ENCODE assay signal across 11 cellular contexts in the genomic region with DNA sequence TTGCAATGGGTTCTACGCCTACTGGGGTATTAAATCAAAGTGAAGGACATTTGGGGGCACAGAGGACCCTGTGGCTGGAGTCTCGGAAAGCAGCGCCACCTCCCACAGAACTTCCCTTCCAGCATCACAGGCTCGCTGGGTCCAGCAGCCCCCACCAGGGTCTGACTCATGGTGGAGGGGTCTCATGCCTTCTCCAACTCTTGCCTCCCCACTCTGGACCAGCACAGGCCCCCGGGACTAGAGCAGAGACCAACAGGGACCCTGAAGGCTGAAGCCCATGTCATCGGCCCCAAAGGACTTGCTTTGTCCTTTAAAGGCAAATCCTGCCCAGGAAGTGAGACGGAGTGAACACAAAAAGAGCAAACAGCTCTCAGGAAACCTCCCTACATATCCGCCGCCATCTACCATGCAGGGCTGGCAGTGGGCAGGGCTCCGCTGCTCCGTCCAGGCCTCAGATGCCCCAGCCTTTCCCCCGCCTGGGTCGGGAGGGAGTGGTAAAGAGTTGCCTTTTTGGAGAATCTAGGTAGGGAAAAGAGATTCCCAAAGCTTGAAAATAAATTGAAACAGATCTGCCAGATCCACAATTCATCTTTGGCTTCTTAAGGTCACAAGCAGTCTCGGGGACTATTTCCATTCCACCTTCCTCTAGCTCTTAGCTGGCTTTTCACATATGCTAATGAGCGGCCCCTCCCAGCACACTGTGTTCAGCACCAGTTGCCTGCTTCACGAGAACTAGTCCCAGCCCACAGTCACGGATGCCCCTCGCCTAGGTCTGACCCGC. TPM values are rescaled to one million over a fixed set of nuclear protein-coding genes. Genes with fewer than 3 reads are reported as not detected.
DNase-seq lines count a peak whose midpoint lies in the region; ATAC-seq, FAIRE-seq and TF ChIP-seq lines count a peak whose summit lies in the region.
"Had no signal": no experiment of that assay in that cellular context is flagged by ENCODE, and none has a peak within 500 bp of the region (broad histone marks: within the 10 kb centered on the region; RNA-seq: fewer than 3 reads in every experiment).

No MANE protein-coding gene starts in this region.

- no peak for TF ChIP-seq CTCF in A549 (IDR thresholded peaks at IDR 0.05)
- no peak for TF ChIP-seq CTCF in mesothelial cell of epicardium (IDR thresholded peaks at IDR 0.05; ENCODE audit: unreplicated experiment)

- no peak for TF ChIP-seq POLR2A in A549 (IDR thresholded peaks at IDR 0.05; ENCODE audit: low read length)

- peak overlapping the region; percentile 80 for H3K4me3 Mint-ChIP-seq in mesothelial cell of epicardium

- no peak for DNase-seq in A549 (ENCODE audit: low read depth in 1 of 2, low spot score in 1 of 2)
- peak in 1 of 61 donors; percentile 66 for DNase-seq in caudate nucleus (lab: John Stamatoyannopoulos, UW)
- no peak for DNase-seq in mesothelial cell of epicardium (ENCODE audit: low spot score in 2 of 2, unreplicated experiment in 2 of 2)
- DNase-seq in hepatic stellate cell (ENCODE audit: low spot score) = no peak
- no peak for DNase-seq in middle frontal gyrus (ENCODE audit: extremely low spot score, low spot score)
- DNase-seq: DND-41 had no signal

- peaks cover 45% of the 10 kb centered on the region for H3K4me1 Mint-ChIP-seq in mesothelial cell of epicardium

- H3K9me3 Mint-ChIP-seq in mesothelial cell of epicardium = no peaks in the 10 kb centered on the region
- H3K9me3 Mint-ChIP-seq: T-helper 1 cell treated with Interleukin-12 subunit alpha and Interleukin-12 subunit beta and Interleukin-4 antibody, amounts not matched to agents 30 μg/mL and 1 μg/mL, for 36 hours had no signal

- H3K36me3 Mint-ChIP-seq in mesothelial cell of epicardium = no peaks in the 10 kb centered on the region

- peak overlapping the region; percentile 92 for H3K27ac Mint-ChIP-seq in mesothelial cell of epicardium
- H3K27ac Mint-ChIP-seq: T-helper 1 cell treated with Interleukin-12 subunit alpha and Interleukin-12 subunit beta and Interleukin-4 antibody, amounts not matched to agents 30 μg/mL and 1 μg/mL, for 36 hours had no signal

- no peaks in the 10 kb centered on the region for H3K9me3 ChIP-seq in A549

- peaks cover 4% of the 10 kb centered on the region for H3K27me3 Mint-ChIP-seq in mesothelial cell of epicardium (ENCODE audit: low read depth)

- ATAC-seq in A549 (peak; percentile 6 to 37), HG02642 (IDR thresholded peaks at IDR 0.05; ENCODE audit: poor library complexity, unreplicated experiment) (peak; percentile 8), HG02938 (IDR thresholded peaks at IDR 0.05; ENCODE audit: unreplicated experiment) (no peak), GM21717 (IDR thresholded peaks at IDR 0.05; ENCODE audit: unreplicated experiment) (no peak)

- H3K27ac ChIP-seq in A549 (peak overlapping the region; percentile 95 to 99), caudate nucleus (ENCODE audit: low read depth, low read length) (peak overlapping the region; percentile 91)
- H3K27ac ChIP-seq: neutrophil had no signal

- CTCF ChIA-PET in A549 (lab: Yijun Ruan, JAX) = interaction anchor here (0.8 to 3.8 kb wide), 13 partner anchors 9 to 69 kb away, joined by 3 to 39 read pairs (median 4); no protein-coding TSS in a partner anchor

- WGBS in A549 (ENCODE audit: missing lambda C conversion rate) = 68% methylated on average over 19 of the region's 19 CpGs

- FAIRE-seq in A549 (lab: Jason Lieb, UNC) = no peak

- no peak for TF ChIP-seq EP300 in A549 (IDR thresholded peaks at IDR 0.05)

- no peak for TF ChIP-seq RAD21 in A549 (conservative IDR thresholded peaks at IDR 0.05 in 1 of 2, IDR thresholded peaks at IDR 0.05 in 1 of 2)

- POLR2A ChIA-PET in A549 (lab: Yijun Ruan, JAX) = interaction anchor here (1.1 to 2.1 kb wide), 13 partner anchors 10 to 226 kb away, joined by 3 to 20 read pairs (median 5); no protein-coding TSS in a partner anchor

- peak overlapping the region; percentile 91 for H3K4me2 ChIP-seq in A549

- peak overlapping the region; percentile 78 for H3K4me3 ChIP-seq in A549

- H3K4me1 ChIP-seq in A549 = peaks cover 42% of the 10 kb centered on the region

TF ChIP-seq in A549, 52 proteins besides CTCF, POLR2A, EP300 and RAD21:
- no peak for TF ChIP-seq ZFP36 (IDR thresholded peaks at IDR 0.05; ENCODE audit: borderline replicate concordance, partially characterized antibody)
- TF ChIP-seq PBX3 (IDR thresholded peaks at IDR 0.05) = no peak
- TF ChIP-seq, protein P1, sequence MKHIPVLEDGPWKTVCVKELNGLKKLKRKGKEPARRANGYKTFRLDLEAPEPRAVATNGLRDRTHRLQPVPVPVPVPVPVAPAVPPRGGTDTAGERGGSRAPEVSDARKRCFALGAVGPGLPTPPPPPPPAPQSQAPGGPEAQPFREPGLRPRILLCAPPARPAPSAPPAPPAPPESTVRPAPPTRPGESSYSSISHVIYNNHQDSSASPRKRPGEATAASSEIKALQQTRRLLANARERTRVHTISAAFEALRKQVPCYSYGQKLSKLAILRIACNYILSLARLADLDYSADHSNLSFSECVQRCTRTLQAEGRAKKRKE (CRISPR knock-in tag; IDR thresholded peaks at IDR 0.05; ENCODE audit: low read depth) = no peak
- TF ChIP-seq ELK1 (IDR thresholded peaks at IDR 0.05; ENCODE audit: low read depth, low read length) = no peak

RNA-seq across cellular contexts. Expression of gene GPRC5C, which starts 2.1 kb away (rescaled TPM):
- polyA plus RNA-seq in A549 (2011; rRNA removed) (36.5 and 44.2 TPM in 2 replicates), A549 (2017; fragmentation: RNase III; extraction: RNeasy Plus Mini Kit Qiagen cat#74134 plus additional on column Dnase treatment) (42.4 to 49.2 TPM (median 44.0 TPM) in 3 replicates)
- 49.3 and 76.1 TPM in 2 replicates for polyA plus RNA-seq in A549 (2012; cell fraction: cytosol; rRNA removed)
- polyA plus RNA-seq in A549 (2012; cell fraction: nucleus; rRNA removed) = 79.6 and 118 TPM in 2 replicates
- polyA minus RNA-seq in A549 (2011; rRNA and poly(A)+ RNA removed) = 47.8 and 50.9 TPM in 2 replicates
- 37.2 to 44.2 TPM (median 38.7 TPM) in 3 replicates for total RNA-seq in mesothelial cell of epicardium

RNA-seq across cellular contexts. Expression of gene CD300A, which starts 36.6 kb away (rescaled TPM):
- polyA plus RNA-seq in A549 (2011; rRNA removed) = not detected in 2 replicates
- not detected in 2 replicates for polyA plus RNA-seq in A549 (2012; cell fraction: cytosol; rRNA removed)
- polyA plus RNA-seq in A549 (2012; cell fraction: nucleus; rRNA removed) = 0.04 TPM in 1 of 2 replicates, not detected in the other
- not detected in 3 replicates for polyA plus RNA-seq in A549 (2017; fragmentation: RNase III; extraction: RNeasy Plus Mini Kit Qiagen cat#74134 plus additional on column Dnase treatment)
- polyA minus RNA-seq in A549 (2011; rRNA and poly(A)+ RNA removed) = not detected in 2 replicates
- total RNA-seq in mesothelial cell of epicardium = not detected in 3 replicates

Comparison
In these comparisons a context has a peak if more than half of its experiments do, and no peak if none do; other contexts are left out.
1. ATAC-seq: peak in A549 (2 of 2) and HG02642 (single experiment); none in HG02938 (single experiment) and GM21717 (single experiment).